ENCODE assay signal across 24 cellular contexts in genomic region chr9:134861586-134862334, GRCh38. TPM values are rescaled to one million over a fixed set of nuclear protein-coding genes. Genes with fewer than 3 reads are reported as not detected.
"Had no signal": no experiment of that assay in that cellular context is flagged by ENCODE, and none has a peak within 500 bp of the region (broad histone marks: within the 10 kb centered on the region; RNA-seq: fewer than 3 reads in every experiment).

No MANE protein-coding gene starts in this region.

- H3K9me3 ChIP-seq: esophagus muscularis mucosa, gastroesophageal sphincter, upper lobe of left lung had no signal

- H3K36me3 ChIP-seq: esophagus muscularis mucosa, gastroesophageal sphincter, heart left ventricle, upper lobe of left lung had no signal

- H3K4me3 ChIP-seq: esophagus muscularis mucosa, gastroesophageal sphincter, heart left ventricle, lung, upper lobe of left lung had no signal

- H3K4me1 ChIP-seq: upper lobe of left lung had no signal

- FAIRE-seq: endothelial cell of umbilical vein had no signal

- H3K27me3 ChIP-seq: heart left ventricle, upper lobe of left lung had no signal

- DNase-seq: activated B cell treated with CpG ODN at 0.5 μM for 24 hours; activated CD4-positive, alpha-beta memory T cell treated with anti-CD3 and anti-CD28 coated beads for 36 hours; activated CD4-positive, alpha-beta T cell treated with anti-CD3 and anti-CD28 coated beads for 4 hours; activated naive CD4-positive, alpha-beta T cell treated with anti-CD3 and anti-CD28 coated beads for 36 hours; activated T-cell treated with anti-CD3 and anti-CD28 coated beads, Interleukin-2, amount 50 U/mL, for 1 hour; anterior cingulate cortex; cerebellar nuclear complex; effector CD8-positive, alpha-beta T cell; heart left ventricle; immature natural killer cell; left cardiac atrium; midbrain; nucleus accumbens; stimulated activated CD4-positive, alpha-beta T cell treated with anti-CD3 and anti-CD28 coated beads, Interleukin-2, amount 100 ng/mL, for 24 hours; stimulated activated naive CD4-positive, alpha-beta T cell treated with Interleukin-2 at 50 U/mL for 16 hours; T-helper 1 cell; T-helper 9 cell had no signal

- ATAC-seq: activated T-helper 17 cell treated with anti-CD3 and anti-CD28 coated beads, Interleukin-2, amount 50 U/mL, for 72 hours; gastroesophageal sphincter; heart left ventricle; left cardiac atrium had no signal

- H3K27ac ChIP-seq: esophagus muscularis mucosa, gastroesophageal sphincter, heart left ventricle, upper lobe of left lung had no signal

RNA-seq across cellular contexts. Expression of gene FCN2, which starts 18.9 kb away (rescaled TPM):
- total RNA-seq: activated B cell treated with CpG ODN at 0.5 μM for 24 hours; activated CD4-positive, alpha-beta memory T cell treated with anti-CD3 and anti-CD28 coated beads for 36 hours; activated naive CD4-positive, alpha-beta T cell treated with anti-CD3 and anti-CD28 coated beads for 36 hours; activated T-helper 17 cell treated with anti-CD3 and anti-CD28 coated beads, Interleukin-2, amount 50 U/mL, for 72 hours; endothelial cell of umbilical vein; esophagus muscularis mucosa; gastroesophageal sphincter; lung; renal cortical epithelial cell; upper lobe of left lung had no signal
- polyA plus RNA-seq: endothelial cell of umbilical vein, immature natural killer cell had no signal

RNA-seq across cellular contexts. Expression of gene FCN1, which starts 56.0 kb away (rescaled TPM):
- total RNA-seq: activated CD4-positive, alpha-beta memory T cell treated with anti-CD3 and anti-CD28 coated beads for 36 hours; activated naive CD4-positive, alpha-beta T cell treated with anti-CD3 and anti-CD28 coated beads for 36 hours; activated T-helper 17 cell treated with anti-CD3 and anti-CD28 coated beads, Interleukin-2, amount 50 U/mL, for 72 hours; endothelial cell of umbilical vein; renal cortical epithelial cell had no signal
- polyA plus RNA-seq: endothelial cell of umbilical vein had no signal
